Comparison of ENCODE assay signal across 36 cellular contexts in genomic region chr2:151329998-151330397, GRCh38. TPM values are rescaled to one million over a fixed set of nuclear protein-coding genes. Genes with fewer than 3 reads are reported as not detected.
"Had no signal": no experiment of that assay in that cellular context is flagged by ENCODE, and none has a peak within 500 bp of the region (broad histone marks: within the 10 kb centered on the region; RNA-seq: fewer than 3 reads in every experiment).

No MANE protein-coding gene starts in this region.

- FAIRE-seq: astrocyte, TTC549 had no signal

- H3K4me1 Mint-ChIP-seq: activated B cell treated with CpG ODN at 0.5 μM for 24 hours; activated CD4-positive, alpha-beta T cell treated with anti-CD3 and anti-CD28 coated beads, Interleukin-2, amount 10 ng/mL, durations not matched to agents 24 days and 14 days; activated naive CD8-positive, alpha-beta T cell treated with anti-CD3 and anti-CD28 coated beads for 36 hours; activated T-helper 17 cell treated with anti-CD3 and anti-CD28 coated beads, Interleukin-2, amount 50 U/mL, for 72 hours; central memory CD8-positive, alpha-beta T cell had no signal

- H3K4me3 Mint-ChIP-seq: activated B cell treated with CpG ODN at 0.5 μM for 24 hours; activated CD4-positive, alpha-beta memory T cell treated with anti-CD3 and anti-CD28 coated beads for 36 hours; activated CD4-positive, alpha-beta T cell treated with anti-CD3 and anti-CD28 coated beads, Interleukin-2, amount 10 ng/mL, durations not matched to agents 24 days and 14 days; activated CD8-positive, alpha-beta T cell treated with anti-CD3 and anti-CD28 coated beads for 36 hours; activated naive CD4-positive, alpha-beta T cell treated with anti-CD3 and anti-CD28 coated beads for 36 hours; activated naive CD8-positive, alpha-beta T cell treated with anti-CD3 and anti-CD28 coated beads for 36 hours; activated T-cell treated with anti-CD3 and anti-CD28 coated beads, Interleukin-2, amount 50 U/mL, for 24 hours; activated T-helper 1 cell treated with anti-CD3 and anti-CD28 coated beads, Interleukin-12 subunit alpha, Interleukin-12 subunit beta, Interleukin-2, Interleukin-4 antibody, amounts not matched to agents 30 ng/mL and 10 ng/mL and 1 ng/mL, durations not matched to agents 14 hours and 24 hours and 36 hours; activated T-helper 17 cell treated with anti-CD3 and anti-CD28 coated beads, Interleukin-2, amount 50 U/mL, for 72 hours; central memory CD8-positive, alpha-beta T cell had no signal

- H3K9me3 Mint-ChIP-seq: activated CD4-positive, alpha-beta memory T cell treated with anti-CD3 and anti-CD28 coated beads for 36 hours; activated CD4-positive, alpha-beta T cell treated with anti-CD3 and anti-CD28 coated beads, Interleukin-2, amount 10 ng/mL, durations not matched to agents 24 days and 14 days; activated CD8-positive, alpha-beta T cell treated with anti-CD3 and anti-CD28 coated beads for 36 hours; activated naive CD4-positive, alpha-beta T cell treated with anti-CD3 and anti-CD28 coated beads for 36 hours; activated naive CD4-positive, alpha-beta T cell treated with anti-CD3 and anti-CD28 coated beads, Interleukin-2, amount 50 U/mL, for 72 hours; activated naive CD8-positive, alpha-beta T cell treated with anti-CD3 and anti-CD28 coated beads for 36 hours; activated T-cell treated with anti-CD3 and anti-CD28 coated beads, Interleukin-2, amount 50 U/mL, for 24 hours; activated T-helper 1 cell treated with anti-CD3 and anti-CD28 coated beads, Interleukin-12 subunit alpha, Interleukin-12 subunit beta, Interleukin-2, Interleukin-4 antibody, amounts not matched to agents 30 ng/mL and 10 ng/mL and 1 ng/mL, durations not matched to agents 14 hours and 24 hours and 36 hours; activated T-helper 17 cell treated with anti-CD3 and anti-CD28 coated beads, Interleukin-2, amount 50 U/mL, for 72 hours; central memory CD8-positive, alpha-beta T cell had no signal

- ATAC-seq: activated CD8-positive, alpha-beta T cell treated with anti-CD3 and anti-CD28 coated beads for 36 hours; activated naive CD4-positive, alpha-beta T cell treated with anti-CD3 and anti-CD28 coated beads, Interleukin-2, amount 50 U/mL, for 72 hours; activated T-helper 17 cell treated with anti-CD3 and anti-CD28 coated beads, Interleukin-2, amount 50 U/mL, for 72 hours; body of pancreas; T-helper 17 cell had no signal

- H3K36me3 Mint-ChIP-seq: activated CD4-positive, alpha-beta memory T cell treated with anti-CD3 and anti-CD28 coated beads for 36 hours; activated naive CD4-positive, alpha-beta T cell treated with anti-CD3 and anti-CD28 coated beads, Interleukin-2, amount 50 U/mL, for 72 hours; activated naive CD8-positive, alpha-beta T cell treated with anti-CD3 and anti-CD28 coated beads for 36 hours had no signal

- H3K4me1 ChIP-seq: adrenal gland, body of pancreas, breast epithelium, colonic mucosa had no signal

- DNase-seq: activated B cell treated with CpG ODN at 0.5 μM for 24 hours; activated CD4-positive, alpha-beta memory T cell treated with anti-CD3 and anti-CD28 coated beads for 36 hours; activated CD4-positive, alpha-beta T cell treated with anti-CD3 and anti-CD28 coated beads for 4 hours; activated CD4-positive, alpha-beta T cell treated with anti-CD3 and anti-CD28 coated beads, Interleukin-2, amount 10 ng/mL, durations not matched to agents 24 days and 14 days; activated CD4-positive, alpha-beta T cell treated with anti-CD3 and anti-CD28 coated beads, Interleukin-2, amount 50 U/mL, for 1 hour; activated CD4-positive, alpha-beta T cell treated with anti-CD3 and anti-CD28 coated beads, Interleukin-2, amount 50 U/mL, for 4 hours; activated CD4-positive, CD25-positive, alpha-beta regulatory T cell treated with anti-CD3 and anti-CD28 coated beads, Interleukin-2, amount 50 U/mL, for 72 hours; activated CD8-positive, alpha-beta memory T cell treated with anti-CD3 and anti-CD28 coated beads, Interleukin-2, amount 50 U/mL, for 4 hours; activated CD8-positive, alpha-beta T cell treated with anti-CD3 and anti-CD28 coated beads for 36 hours; activated effector memory CD4-positive, alpha-beta T cell treated with anti-CD3 and anti-CD28 coated beads, Interleukin-2, amount 50 U/mL, for 16 hours; activated gamma-delta T cell treated with Interleukin-2 at 50 U/mL for 16 hours; activated naive CD4-positive, alpha-beta T cell; activated naive CD4-positive, alpha-beta T cell treated with anti-CD3 and anti-CD28 coated beads for 36 hours; activated naive CD4-positive, alpha-beta T cell treated with anti-CD3 and anti-CD28 coated beads, Interleukin-2, amount 50 U/mL, for 16 hours; activated naive CD8-positive, alpha-beta T cell treated with anti-CD3 and anti-CD28 coated beads for 36 hours; activated T-cell treated with anti-CD3 and anti-CD28 coated beads for 4 hours; activated T-cell treated with anti-CD3 and anti-CD28 coated beads, Interleukin-2, amount 50 U/mL, for 24 hours; activated T-cell treated with anti-CD3 and anti-CD28 coated beads, Interleukin-2, amount 50 U/mL, for 48 hours; adrenal gland; amniotic stem cell; aorta; body of pancreas; brain microvascular endothelial cell; cerebellar nuclear complex; colonic mucosa; T-helper 17 cell had no signal

- H3K9me3 ChIP-seq: adrenal gland, body of pancreas, breast epithelium, colonic mucosa had no signal

- H3K27me3 Mint-ChIP-seq: activated CD8-positive, alpha-beta T cell treated with anti-CD3 and anti-CD28 coated beads for 36 hours had no signal

- H3K36me3 ChIP-seq: adrenal gland, brain microvascular endothelial cell, breast epithelium, colonic mucosa had no signal

- H3K27ac Mint-ChIP-seq: activated B cell treated with CpG ODN at 0.5 μM for 24 hours; activated CD4-positive, alpha-beta memory T cell treated with anti-CD3 and anti-CD28 coated beads for 36 hours; activated CD4-positive, alpha-beta T cell treated with anti-CD3 and anti-CD28 coated beads, Interleukin-2, amount 10 ng/mL, durations not matched to agents 24 days and 14 days; activated CD8-positive, alpha-beta T cell treated with anti-CD3 and anti-CD28 coated beads for 36 hours; activated naive CD4-positive, alpha-beta T cell treated with anti-CD3 and anti-CD28 coated beads for 36 hours; activated naive CD4-positive, alpha-beta T cell treated with anti-CD3 and anti-CD28 coated beads, Interleukin-2, amount 50 U/mL, for 72 hours; activated naive CD8-positive, alpha-beta T cell treated with anti-CD3 and anti-CD28 coated beads for 36 hours; activated T-cell treated with anti-CD3 and anti-CD28 coated beads, Interleukin-2, amount 50 U/mL, for 24 hours; activated T-helper 1 cell treated with anti-CD3 and anti-CD28 coated beads, Interleukin-12 subunit alpha, Interleukin-12 subunit beta, Interleukin-2, Interleukin-4 antibody, amounts not matched to agents 30 ng/mL and 10 ng/mL and 1 ng/mL, durations not matched to agents 14 hours and 24 hours and 36 hours; activated T-helper 17 cell treated with anti-CD3 and anti-CD28 coated beads, Interleukin-2, amount 50 U/mL, for 72 hours; T-helper 17 cell had no signal

- H3K4me3 ChIP-seq: adrenal gland, body of pancreas, breast epithelium, colonic mucosa had no signal

- H3K27ac ChIP-seq: adrenal gland, body of pancreas, brain microvascular endothelial cell, breast epithelium, colonic mucosa, VCaP had no signal

RNA-seq across cellular contexts. Expression of gene TNFAIP6, which starts 27.4 kb away (rescaled TPM):
- total RNA-seq: activated CD4-positive, alpha-beta memory T cell treated with anti-CD3 and anti-CD28 coated beads for 36 hours; activated CD4-positive, alpha-beta T cell treated with anti-CD3 and anti-CD28 coated beads, Interleukin-2, amount 10 ng/mL, durations not matched to agents 24 days and 14 days; activated CD8-positive, alpha-beta memory T cell treated with anti-CD3 and anti-CD28 coated beads for 36 hours; activated CD8-positive, alpha-beta T cell treated with anti-CD3 and anti-CD28 coated beads for 36 hours; activated naive CD4-positive, alpha-beta T cell treated with anti-CD3 and anti-CD28 coated beads for 36 hours; activated naive CD4-positive, alpha-beta T cell treated with anti-CD3 and anti-CD28 coated beads, Interleukin-2, amount 50 U/mL, for 72 hours; activated naive CD8-positive, alpha-beta T cell treated with anti-CD3 and anti-CD28 coated beads for 36 hours; activated T-helper 1 cell treated with anti-CD3 and anti-CD28 coated beads, Interleukin-12 subunit alpha, Interleukin-12 subunit beta, Interleukin-2, Interleukin-4 antibody, amounts not matched to agents 30 ng/mL and 10 ng/mL and 1 ng/mL, durations not matched to agents 14 hours and 24 hours and 36 hours; activated T-helper 17 cell treated with anti-CD3 and anti-CD28 coated beads, Interleukin-2, amount 50 U/mL, for 72 hours; T-helper 17 cell; T-helper 2 cell treated with Interferon-gamma antibody and Interleukin-4, amounts not matched to agents 100 ng/mL and 5 ng/mL, for 36 hours had no signal
